In genomic region chr19:46661735-46662592, GRCh38 we compare ENCODE assay signal across 8 cellular contexts. TPM values are rescaled to one million over a fixed set of nuclear protein-coding genes. Genes with fewer than 3 reads are reported as not detected.
A peak's percentile ranks its signal among the peaks of the same experiment; 100 is the strongest.
DNase-seq lines count a peak whose midpoint lies in the region; ATAC-seq and TF ChIP-seq lines count a peak whose summit lies in the region.

No MANE protein-coding gene starts in this region.

- in situ Hi-C loops in T47D (cut with HindIII; ENCODE audit: low pct_unique_long_range_greater_than_20kb, low sequenced_read_pairs): no loop called here

- TF ChIP-seq CTCF in AG04449 (IDR thresholded peaks at IDR 0.05; ENCODE audit: insufficient read depth, low read length, missing control alignments) (peak; percentile 91), WERI-Rb-1 (IDR thresholded peaks at IDR 0.05; ENCODE audit: low read depth, low read length) (peak; percentile 81)

- CTCF ChIA-PET in AG04449 (lab: Yijun Ruan, JAX): interaction anchor here (0.7 to 15.3 kb wide), 32 partner anchors 8 to 178 kb away, joined by 3 to 685 read pairs (median 6); partner anchors contain the start of genes CALM3, FKRP, GNG8 and PTGIR

- DNase-seq in AG04449 (ENCODE audit: low read depth, low spot score) (no peak), NCI-H2171 (lab: John Stamatoyannopoulos, UW) (peak; percentile 63), WERI-Rb-1 (peak; percentile 86), T47D (ENCODE audit: low read depth in 1 of 2, low spot score in 1 of 2) (peak; percentile 66 to 87), iPS-NIHi11 (ENCODE audit: low spot score) (peak; percentile 79), 8988T (no peak)

- H3K4me1 ChIP-seq in skeletal muscle satellite cell (ENCODE audit: control insufficient read depth, insufficient read depth, low read length): peaks cover 20% of the 10 kb centered on the region

- POLR2A ChIA-PET in AG04449 (lab: Yijun Ruan, JAX): interaction anchor here (0.9 to 3.1 kb wide), 4 partner anchors 31 to 61 kb away, joined by 3 to 15 read pairs (median 5); partner anchors contain the start of gene CALM3

- peak overlapping the region; percentile 59 for H3K9ac ChIP-seq in skeletal muscle satellite cell (ENCODE audit: low read depth, low read length)

- H3K9me3 ChIP-seq in WERI-Rb-1 (ENCODE audit: severe bottlenecking) (no peaks in the 10 kb centered on the region), skeletal muscle satellite cell (replicated peaks; ENCODE audit: low read length) (no peaks in the 10 kb centered on the region)

- H3K4me3 ChIP-seq in AG04449 (ENCODE audit: low read depth, low read length) (peak overlapping the region; percentile 58), WERI-Rb-1 (ENCODE audit: low read depth, low read length) (peak overlapping the region; percentile 48), skeletal muscle satellite cell (ENCODE audit: low read length) (peak overlapping the region; percentile 65)

- peak overlapping the region; percentile 92 for H3K4me2 ChIP-seq in skeletal muscle satellite cell (ENCODE audit: low read length)

- ATAC-seq in GM21723 (IDR thresholded peaks at IDR 0.05; ENCODE audit: unreplicated experiment): peak; percentile 29

- H3K36me3 ChIP-seq in WERI-Rb-1 (no peaks in the 10 kb centered on the region), skeletal muscle satellite cell (ENCODE audit: insufficient read depth, low read length) (no peaks in the 10 kb centered on the region)

- peak overlapping the region; percentile 62 for H3K27ac ChIP-seq in WERI-Rb-1

- H3K27me3 ChIP-seq in WERI-Rb-1 (ENCODE audit: insufficient read depth, low read depth, severe bottlenecking): no peaks in the 10 kb centered on the region
- peaks cover 31% of the 10 kb centered on the region for H3K27me3 ChIP-seq in skeletal muscle satellite cell (ENCODE audit: control insufficient read depth, insufficient read depth, low read length)

RNA-seq across cellular contexts. Expression of gene DACT3, which starts 1.0 kb away (rescaled TPM):
- total RNA-seq in skeletal muscle satellite cell (2012; rRNA removed): 1.3 and 1.5 TPM in 2 replicates

RNA-seq across cellular contexts. Expression of gene GNG8, which starts 26.0 kb away (rescaled TPM):
- total RNA-seq in skeletal muscle satellite cell (2012; rRNA removed): not detected in 2 replicates

RNA-seq across cellular contexts. Expression of gene PTGIR, which starts 37.1 kb away (rescaled TPM):
- total RNA-seq in skeletal muscle satellite cell (2012; rRNA removed): 4.1 and 5.0 TPM in 2 replicates

RNA-seq across cellular contexts. Expression of gene PRKD2, which starts 55.0 kb away (rescaled TPM):
- total RNA-seq in skeletal muscle satellite cell (2012; rRNA removed): 7.1 and 7.6 TPM in 2 replicates

Comparison
In these comparisons a context has a peak if more than half of its experiments do, and no peak if none do; other contexts are left out.
1. DNase-seq: peak in NCI-H2171 (single experiment), WERI-Rb-1 (single experiment), T47D (2 of 2) and iPS-NIHi11 (single experiment); none in AG04449 (single experiment) and 8988T (single experiment).
2. Peak in every context shown above with its lines, with median percentiles within 50 percentile points of each other: H3K4me3 ChIP-seq.